14 cellular contexts compared by ENCODE assay signal in genomic region chr6:11692451-11693376, GRCh38.
DNase-seq lines count a peak whose midpoint lies in the region; ATAC-seq and TF ChIP-seq lines count a peak whose summit lies in the region.
"Had no signal": no experiment of that assay in that cellular context is flagged by ENCODE, and none has a peak within 500 bp of the region (broad histone marks: within the 10 kb centered on the region; RNA-seq: fewer than 3 reads in every experiment).

No MANE protein-coding gene starts in this region.

- BruUV-seq in HCT116 (replicated peaks; lab: Mats Ljungman, UMichigan): no TSS peak

- peaks cover 6% of the 10 kb centered on the region for H3K27me3 Mint-ChIP-seq in memory B cell

- H3K36me3 ChIP-seq in HCT116 (ENCODE audit: control insufficient read depth in 1 of 2, insufficient read depth in 2 of 2, low read length in 2 of 2) (no peaks in the 10 kb centered on the region), psoas muscle (ENCODE audit: insufficient read depth in 1 of 2, low read depth in 1 of 2) (no peaks in the 10 kb centered on the region)
- H3K36me3 ChIP-seq: BE2C, cardiac muscle cell, left ventricle myocardium inferior, prostate gland had no signal

- peak; percentile 60 for DNase-seq in CD1c-positive myeloid dendritic cell (ENCODE audit: extremely low spot score)
- no peak for DNase-seq in HCT116 (ENCODE audit: low read depth, low spot score)
- peak; percentile 27 for DNase-seq in RPMI7951 (ENCODE audit: low read depth)
- no peak for DNase-seq in memory B cell (ENCODE audit: low spot score in 2 of 2)
- DNase-seq in psoas muscle: no peak
- DNase-seq in retina: no peak
- DNase-seq: BE2C; effector CD4-positive, alpha-beta T cell; left ventricle myocardium inferior; NCI-H2081 treated with DMSO at 0.1 percent for 48 hours; NCI-H748 treated with DMSO at 0.1 percent for 48 hours had no signal

- peak overlapping the region; percentile 32 for H2AFZ ChIP-seq in HCT116 (ENCODE audit: low read depth, low read length, poor library complexity, severe bottlenecking)

- CTCF ChIA-PET in HCT116 (lab: Charles Lee): no interaction called here

- no peak overlapping the region for H3K27ac Mint-ChIP-seq in memory B cell

- no peaks in the 10 kb centered on the region for H4K20me1 ChIP-seq in HCT116 (ENCODE audit: insufficient read depth)

- no peak for TF ChIP-seq CTCF in HCT116 (IDR thresholded peaks at IDR 0.05 in 2 of 3, conservative IDR thresholded peaks at IDR 0.05 in 1 of 3; ENCODE audit: borderline replicate concordance in 1 of 3, insufficient read depth in 1 of 3, low read depth in 2 of 3, low read length in 2 of 3)
- no peak for TF ChIP-seq CTCF in psoas muscle (IDR thresholded peaks at IDR 0.05)

- H3K27me3 ChIP-seq in HCT116 (ENCODE audit: insufficient read depth, low read length) (no peaks in the 10 kb centered on the region), psoas muscle (ENCODE audit: insufficient read depth in 3 of 3, low read length in 2 of 3) (no peaks in the 10 kb centered on the region)
- H3K27me3 ChIP-seq: BE2C, cardiac muscle cell had no signal

- H3K4me1 ChIP-seq in HCT116 (ENCODE audit: control insufficient read depth in 1 of 2, insufficient read depth in 2 of 2, low read length in 2 of 2) (no peaks in the 10 kb centered on the region), psoas muscle (no peaks in the 10 kb centered on the region)
- H3K4me1 ChIP-seq: BE2C, left ventricle myocardium inferior, prostate gland had no signal

- H3K4me3 ChIP-seq in HCT116 (replicated peaks in 1 of 2; ENCODE audit: low read depth in 1 of 2, low read length in 2 of 2): no peak overlapping the region
- H3K4me3 ChIP-seq in psoas muscle: no peak overlapping the region
- H3K4me3 ChIP-seq: cardiac muscle cell, left ventricle myocardium inferior, prostate gland had no signal

- no peak overlapping the region for H3K4me2 ChIP-seq in HCT116 (ENCODE audit: low read length)

- H3K9me3 ChIP-seq in HCT116 (ENCODE audit: control insufficient read depth in 1 of 2, insufficient read depth in 1 of 2, low read depth in 1 of 2, low read length in 2 of 2): no peaks in the 10 kb centered on the region
- H3K9me3 ChIP-seq in psoas muscle: no peaks in the 10 kb centered on the region
- H3K9me3 ChIP-seq: BE2C, prostate gland had no signal

- no peak for TF ChIP-seq RAD21 in HCT116 (IDR thresholded peaks at IDR 0.05; ENCODE audit: low read depth)

- no peak for ATAC-seq in HCT116
- ATAC-seq in memory B cell (ENCODE audit: low read depth): peak; percentile 31
- no peak for ATAC-seq in psoas muscle
- ATAC-seq in GM18858 (IDR thresholded peaks at IDR 0.05; ENCODE audit: unreplicated experiment): no peak

- RAD21 ChIA-PET in HCT116 (lab: Charles Lee; ENCODE audit: low non-redundant PET in 1 of 2, low total read pairs in 2 of 2, uncharacterized antibody in 2 of 2, unreplicated experiment in 2 of 2): no interaction called here

- peaks cover 2% of the 10 kb centered on the region for H3K36me3 Mint-ChIP-seq in memory B cell

- 29 to 53% (median 45%) methylated on average over 4 of the region's 4 CpGs for WGBS in psoas muscle, 3 donors

- H3K4me1 Mint-ChIP-seq in memory B cell: peaks cover 9% of the 10 kb centered on the region

- H3K9me3 Mint-ChIP-seq in memory B cell: peaks cover 2% of the 10 kb centered on the region

- H3K4me3 Mint-ChIP-seq in memory B cell: peak overlapping the region; percentile 41

- H3K9ac ChIP-seq in HCT116 (ENCODE audit: low read length): no peak overlapping the region

- no peak for TF ChIP-seq POLR2A in HCT116 (IDR thresholded peaks at IDR 0.05; ENCODE audit: borderline replicate concordance, extremely low read depth, insufficient read depth, insufficient read length)

- no peaks in the 10 kb centered on the region for H3K79me2 ChIP-seq in HCT116 (ENCODE audit: insufficient read depth, low read length)

- H3K9me2 ChIP-seq in HCT116 (ENCODE audit: insufficient read depth): no peaks in the 10 kb centered on the region

- POLR2A ChIA-PET in HCT116 (lab: Charles Lee): no interaction called here

- intact Hi-C loops in HCT116 (cut with micrococcal nuclease): no loop called here
- intact Hi-C loops in psoas muscle (cut with DNase I): no loop called here

- H3K27ac ChIP-seq in HCT116 (ENCODE audit: low read depth, low read length): no peak overlapping the region
- no peak overlapping the region for H3K27ac ChIP-seq in psoas muscle
- H3K27ac ChIP-seq: cardiac muscle cell, left ventricle myocardium inferior, prostate gland had no signal

TF ChIP-seq in HCT116, 20 proteins besides CTCF, POLR2A, EP300 and RAD21:
- TF ChIP-seq POLR2AphosphoS5 (IDR thresholded peaks at IDR 0.05; ENCODE audit: low read depth, low read length): no peak
- no peak for TF ChIP-seq ELF1 (IDR thresholded peaks at IDR 0.05; ENCODE audit: borderline replicate concordance, low read depth)

Comparison
In these comparisons a context has a peak if more than half of its experiments do, and no peak if none do; other contexts are left out.
1. DNase-seq: peak in CD1c-positive myeloid dendritic cell (single experiment) and RPMI7951 (single experiment); none in HCT116 (single experiment), memory B cell (0 of 2), psoas muscle (0 of 2) and retina (single experiment).